27 cellular contexts compared by ENCODE assay signal in genomic region chr10:117927871-117928270, GRCh38.
"Had no signal": no experiment of that assay in that cellular context is flagged by ENCODE, and none has a peak within 500 bp of the region (broad histone marks: within the 10 kb centered on the region; RNA-seq: fewer than 3 reads in every experiment).

No MANE protein-coding gene starts in this region.

- H3K9ac ChIP-seq: neural progenitor cell, parathyroid adenoma had no signal

- H3K4me2 ChIP-seq: neural progenitor cell, smooth muscle cell had no signal

- H3K27me3 ChIP-seq: neural progenitor cell, ovary, thyroid gland, tibial nerve, upper lobe of left lung, vagina had no signal

- H3K36me3 ChIP-seq: neural progenitor cell, ovary, spleen, stomach, thoracic aorta, thyroid gland, tibial nerve, upper lobe of left lung, vagina had no signal

- H2AFZ ChIP-seq: neural progenitor cell, parathyroid adenoma had no signal

- H3K9me3 ChIP-seq: ovary, psoas muscle, spleen, stomach, thoracic aorta, thyroid gland, tibial nerve, upper lobe of left lung, vagina had no signal

- H3K79me2 ChIP-seq: parathyroid adenoma had no signal

- FAIRE-seq: urothelium cell line had no signal

- DNase-seq: natural killer cell; occipital lobe; ovary; posterior cingulate gyrus; psoas muscle; right cardiac atrium; spleen; stimulated activated CD4-positive, alpha-beta T cell treated with anti-CD3 and anti-CD28 coated beads, Interleukin-15, amount 100 ng/mL, for 24 hours; stimulated activated CD4-positive, alpha-beta T cell treated with anti-CD3 and anti-CD28 coated beads, Interleukin-2, amount 100 ng/mL, for 24 hours; stimulated activated CD4-positive, alpha-beta T cell treated with anti-CD3 and anti-CD28 coated beads, Interleukin-2, amount 100 ng/mL, for 48 hours; stimulated activated CD4-positive, alpha-beta T cell treated with anti-CD3 and anti-CD28 coated beads, Interleukin-4, amount 100 ng/mL, for 24 hours; stimulated activated naive B cell treated with anti-CD40 and anti-IgM and Interleukin-4, amounts not matched to agents 10 μg/mL and 1 μg/mL and 100 μg/mL, for 72 hours; stimulated activated naive CD4-positive, alpha-beta T cell treated with Interleukin-2 at 50 U/mL for 16 hours; stomach; thyroid gland; trophoblast cell; upper lobe of left lung had no signal

- ATAC-seq: natural killer cell; psoas muscle; right cardiac atrium; sciatic nerve; stimulated activated effector memory CD8-positive, alpha-beta T cell treated with anti-CD3 and anti-CD28 coated beads, Interleukin-12 subunit alpha, Interleukin-12 subunit beta, amount 100 ng/mL, for 72 hours; stimulated activated naive B cell treated with anti-CD40 and anti-IgM and Interleukin-4, amounts not matched to agents 10 μg/mL and 1 μg/mL and 100 μg/mL, for 72 hours had no signal

- H3K4me1 ChIP-seq: parathyroid adenoma, psoas muscle, spleen, stomach, thyroid gland, tibial nerve, upper lobe of left lung, vagina had no signal

- H3K27ac ChIP-seq: neural progenitor cell, ovary, parathyroid adenoma, psoas muscle, skin epidermis, spleen, stomach, thoracic aorta, thyroid gland, tibial nerve, upper lobe of left lung, vagina had no signal

- H3K4me3 ChIP-seq: neural progenitor cell, ovary, psoas muscle, skin epidermis, smooth muscle cell, spleen, stomach, thoracic aorta, thyroid gland, tibial nerve, upper lobe of left lung, vagina had no signal
